8 cellular contexts compared by ENCODE assay signal in genomic region chr11:1303196-1303821, GRCh38. TPM values are rescaled to one million over a fixed set of nuclear protein-coding genes. Genes with fewer than 3 reads are reported as not detected.
DNase-seq lines count a peak whose midpoint lies in the region; ATAC-seq and TF ChIP-seq lines count a peak whose summit lies in the region.

No MANE protein-coding gene starts in this region.

- H3K9me3 ChIP-seq in MG63 = no peaks in the 10 kb centered on the region

- TF ChIP-seq CTCF in C4-2B (conservative IDR thresholded peaks at IDR 0.05) (peak; percentile 93), LNCAP (IDR thresholded peaks at IDR 0.05) (peak; percentile 75)

- no peak overlapping the region for H3K4me3 ChIP-seq in MG63

- no peak for ATAC-seq in GM21381 (IDR thresholded peaks at IDR 0.05; ENCODE audit: unreplicated experiment)

- peaks cover 2% of the 10 kb centered on the region for H3K36me3 ChIP-seq in MG63

- no peaks in the 10 kb centered on the region for H3K27me3 ChIP-seq in MG63

- DNase-seq in dermis blood vessel endothelial cell (peak; percentile 69), midbrain (lab: John Stamatoyannopoulos, UW) (peak; percentile 52), MG63 (no peak), HuH-7.5 (ENCODE audit: low spot score) (no peak)
- DNase-seq in activated CD4-positive, alpha-beta T cell treated with anti-CD3 and anti-CD28 coated beads, Interleukin-2, amount 50 U/mL, for 1 hour = no peak

- H3K27ac ChIP-seq in C4-2B = peak overlapping the region; percentile 65

RNA-seq across cellular contexts. Expression of gene TOLLIP, which starts 6.1 kb away (rescaled TPM):
- total RNA-seq in dermis blood vessel endothelial cell = 24.8 and 40.6 TPM in 2 replicates
- 20.6 and 27.3 TPM in 2 replicates for total RNA-seq in MG63 (2014; rRNA removed; shearing (Covaris generic); ENCODE audit: low replicate concordance)

Comparison
In these comparisons a context has a peak if more than half of its experiments do, and no peak if none do; other contexts are left out.
1. DNase-seq: peak in dermis blood vessel endothelial cell (single experiment) and midbrain (single experiment); none in MG63 (single experiment), HuH-7.5 (single experiment) and activated CD4-positive, alpha-beta T cell treated with anti-CD3 and anti-CD28 coated beads, Interleukin-2, amount 50 U/mL, for 1 hour (single experiment).